31 cellular contexts compared by ENCODE assay signal in the genomic region with DNA sequence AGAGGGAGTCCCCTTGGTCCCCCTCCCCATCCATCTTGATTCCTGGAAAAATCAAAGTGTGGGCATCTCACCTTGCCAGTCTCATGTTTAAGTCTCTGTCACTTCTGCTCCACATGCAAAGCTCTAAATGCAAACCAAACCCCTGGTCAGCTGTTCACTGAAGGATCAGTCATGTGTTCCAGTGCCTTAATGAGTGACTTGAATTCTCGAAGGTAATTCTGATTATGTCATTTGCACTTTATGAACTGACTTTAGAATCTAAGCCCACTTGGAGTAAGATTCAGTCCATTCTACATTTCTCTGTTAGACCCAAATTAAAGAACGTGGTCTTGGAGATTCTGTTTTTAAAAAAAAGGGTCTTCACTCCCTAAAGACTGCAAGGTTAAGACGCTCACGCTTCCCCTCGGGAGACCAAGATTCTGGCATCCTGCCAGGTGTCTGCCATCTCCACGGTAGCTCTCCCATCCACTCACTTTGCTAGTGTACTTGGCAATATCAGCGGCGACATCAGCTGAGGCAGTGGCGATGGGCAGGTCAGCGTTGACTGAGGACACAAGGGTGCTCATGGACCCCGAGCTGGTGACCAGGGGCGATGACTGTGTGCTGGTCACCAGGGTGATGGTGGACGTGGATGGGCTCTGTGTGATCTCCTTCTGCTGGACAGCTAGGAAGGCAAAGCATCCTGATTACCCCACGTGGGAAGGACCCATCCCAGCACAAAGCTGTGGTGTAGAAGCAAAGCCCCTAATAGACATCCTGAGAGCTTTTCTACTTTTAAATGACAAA.
DNase-seq lines count a peak whose midpoint lies in the region; ATAC-seq, FAIRE-seq and TF ChIP-seq lines count a peak whose summit lies in the region.
"Had no signal": no experiment of that assay in that cellular context is flagged by ENCODE, and none has a peak within 500 bp of the region (broad histone marks: within the 10 kb centered on the region; RNA-seq: fewer than 3 reads in every experiment).

No MANE protein-coding gene starts in this region.

- TF ChIP-seq RAD21 in HepG2 (CRISPR knock-in tag; IDR thresholded peaks at IDR 0.05) (no peak), K562 (CRISPR knock-in tag; conservative IDR thresholded peaks at IDR 0.05 in 1 of 2, IDR thresholded peaks at IDR 0.05 in 1 of 2) (no peak)

- TF ChIP-seq CTCF in HepG2 (CRISPR knock-in tag; IDR thresholded peaks at IDR 0.05) (no peak), right lobe of liver (IDR thresholded peaks at IDR 0.05) (no peak), K562 (IDR thresholded peaks at IDR 0.05 in 2 of 3, conservative IDR thresholded peaks at IDR 0.05 in 1 of 3; ENCODE audit: insufficient read depth in 2 of 3, low read depth in 1 of 3, low read length in 3 of 3) (no peak)

- H3K9ac ChIP-seq in HepG2 (ENCODE audit: insufficient read depth, low read depth, low read length) (no peak overlapping the region), K562 (ENCODE audit: insufficient read depth in 1 of 2, low read depth in 2 of 2, low read length in 2 of 2) (no peak overlapping the region)

- DNase-seq in NCI-H2227 (lab: John Stamatoyannopoulos, UW; ENCODE audit: unreplicated experiment) (peak; percentile 10), NCI-H2227 treated with DMSO at 0.1 percent for 48 hours (lab: John Stamatoyannopoulos, UW) (no peak), HepG2 (ENCODE audit: low spot score) (no peak), right lobe of liver (no peak), K562 (ENCODE audit: extremely low read depth in 1 of 4, low spot score in 3 of 4) (no peak), dedifferentiated amniotic fluid mesenchymal stem cell (ENCODE audit: extremely low spot score) (no peak), urothelium cell line (ENCODE audit: low spot score) (no peak)
- DNase-seq in effector memory CD4-positive, alpha-beta T cell: no peak
- DNase-seq: activated CD4-positive, alpha-beta T cell treated with anti-CD3 and anti-CD28 coated beads, Interleukin-2, amount 50 U/mL, for 4 hours; effector CD8-positive, alpha-beta T cell; EL; immature natural killer cell; KBM-7; left cardiac atrium; mammary epithelial cell; MG63; NCI-H1105 treated with DMSO at 0.1 percent for 48 hours; NCI-H1930; NCI-H446; NCI-H774; retina; RPMI8226; trophoblast cell had no signal

- H3K9me3 ChIP-seq in HepG2 (ENCODE audit: low read length): no peaks in the 10 kb centered on the region
- no peaks in the 10 kb centered on the region for H3K9me3 ChIP-seq in right lobe of liver
- no peaks in the 10 kb centered on the region for H3K9me3 ChIP-seq in K562 (replicated peaks; ENCODE audit: control insufficient read depth, insufficient read depth, low read depth, low read length)
- H3K9me3 ChIP-seq in effector memory CD4-positive, alpha-beta T cell (ENCODE audit: control insufficient read depth, low read length): no peaks in the 10 kb centered on the region
- H3K9me3 ChIP-seq: MG63, pancreas had no signal

- POLR2A ChIA-PET in HepG2 (lab: Yijun Ruan, JAX): interaction anchor here (1.0 to 1.3 kb wide), 2 partner anchors 121 to 123 kb away, joined by 3 to 5 read pairs; a partner anchor contains a TSS
- POLR2A ChIA-PET in K562 (lab: Yijun Ruan, JAX): interaction anchor here (0.6 to 1.6 kb wide), 4 partner anchors 9 to 678 kb away, joined by 3 to 5 read pairs (median 4); no protein-coding TSS in a partner anchor

- no peaks in the 10 kb centered on the region for H3K27me3 ChIP-seq in HepG2 (ENCODE audit: control insufficient read depth in 1 of 2, insufficient read depth in 2 of 2, low read length in 2 of 2)
- no peaks in the 10 kb centered on the region for H3K27me3 ChIP-seq in right lobe of liver
- no peaks in the 10 kb centered on the region for H3K27me3 ChIP-seq in K562 (ENCODE audit: control insufficient read depth in 2 of 2, insufficient read depth in 2 of 2, low read length in 2 of 2)
- no peaks in the 10 kb centered on the region for H3K27me3 ChIP-seq in effector memory CD4-positive, alpha-beta T cell (replicated peaks; ENCODE audit: control insufficient read depth, insufficient read depth, low read length, poor library complexity, severe bottlenecking)
- H3K27me3 ChIP-seq: MG63, pancreas had no signal

- H3K36me3 ChIP-seq in HepG2 (replicated peaks in 1 of 2; ENCODE audit: control insufficient read depth in 1 of 2, insufficient read depth in 2 of 2, low read length in 2 of 2): peaks cover 44 to 77% of the 10 kb centered on the region in 2 experiments
- H3K36me3 ChIP-seq in right lobe of liver: peaks cover 0 to 26% (median 10%) of the 10 kb centered on the region in 4 donors
- H3K36me3 ChIP-seq in K562 (ENCODE audit: control insufficient read depth, insufficient read depth, low read length): peaks cover 94% of the 10 kb centered on the region
- H3K36me3 ChIP-seq in effector memory CD4-positive, alpha-beta T cell (ENCODE audit: control insufficient read depth, insufficient read depth, low read length): peaks cover 68% of the 10 kb centered on the region

- H3K4me3 ChIP-seq in HepG2 (replicated peaks in 1 of 3; ENCODE audit: insufficient read depth in 1 of 3, low read depth in 2 of 3, low read length in 3 of 3) (no peak overlapping the region), right lobe of liver (no peak overlapping the region), K562 (no peak overlapping the region)
- H3K4me3 ChIP-seq in effector memory CD4-positive, alpha-beta T cell (ENCODE audit: insufficient read depth, low read depth, low read length, poor library complexity, severe bottlenecking): no peak overlapping the region
- H3K4me3 ChIP-seq: MG63, pancreas, skin epidermis had no signal

- H3K79me2 ChIP-seq in HepG2 (ENCODE audit: insufficient read depth, low read length) (peaks cover 7% of the 10 kb centered on the region), K562 (ENCODE audit: control insufficient read depth, insufficient read depth, low read length) (peaks cover 74% of the 10 kb centered on the region)

- H3K27ac ChIP-seq in HepG2 (ENCODE audit: extremely low read length, insufficient read depth, low read length): peak overlapping the region; percentile 7
- no peak overlapping the region for H3K27ac ChIP-seq in right lobe of liver
- no peak overlapping the region for H3K27ac ChIP-seq in K562 (ENCODE audit: extremely low read depth, low read depth, low read length)
- no peak overlapping the region for H3K27ac ChIP-seq in effector memory CD4-positive, alpha-beta T cell (ENCODE audit: insufficient read depth, low read length, poor library complexity, severe bottlenecking)
- H3K27ac ChIP-seq: pancreas, skin epidermis had no signal

- TF ChIP-seq EP300 in HepG2 (IDR thresholded peaks at IDR 0.05; ENCODE audit: low read depth in 2 of 2, low read length in 2 of 2) (no peak), HepG2 (CRISPR knock-in tag; IDR thresholded peaks at IDR 0.05; ENCODE audit: borderline replicate concordance) (no peak), K562 (IDR thresholded peaks at IDR 0.05; ENCODE audit: low read length) (no peak)

- 95% methylated on average over 14 of the region's 14 CpGs for WGBS in HepG2 (ENCODE audit: low lambda C conversion rate)
- 81% methylated on average over 6 of the region's 14 CpGs for WGBS in right lobe of liver (ENCODE audit: insufficient coverage, low coverage, low lambda C conversion rate, missing lambda C conversion rate)
- 88% methylated on average over 14 of the region's 14 CpGs for WGBS in K562 (ENCODE audit: insufficient coverage, low coverage, missing lambda C conversion rate)

- TF ChIP-seq POLR2A in HepG2 (IDR thresholded peaks at IDR 0.05; ENCODE audit: insufficient read depth in 1 of 2, low read depth in 2 of 2, low read length in 2 of 2): peak in 1 of 2 experiments; percentile 36; a peak in 1 of 4 replicates
- TF ChIP-seq POLR2A in right lobe of liver (IDR thresholded peaks at IDR 0.05): no peak
- TF ChIP-seq POLR2A in K562 (conservative IDR thresholded peaks at IDR 0.05): 0 out of 2 replicates have a peak, but pooled peaks have one; percentile 16

- ATAC-seq in HepG2 (no peak), right lobe of liver (no peak), K562 (no peak)
- ATAC-seq: activated CD4-positive, CD25-positive, alpha-beta regulatory T cell treated with anti-CD3 and anti-CD28 coated beads, Interleukin-2, amount 50 U/mL, for 24 hours; pancreas; stimulated activated memory B cell treated with anti-CD40 and anti-IgM and Interleukin-4, amounts not matched to agents 10 μg/mL and 1 μg/mL and 100 μg/mL, for 72 hours had no signal

- FAIRE-seq in HepG2 (lab: Jason Lieb, UNC) (peak; percentile 39), K562 (lab: Jason Lieb, UNC) (no peak), urothelium cell line (lab: Jason Lieb, UNC) (no peak)
- FAIRE-seq: bronchial epithelial cell, colon, GM12891, H54, pancreas had no signal

- in situ Hi-C loops in HepG2 (cut with HindIII; ENCODE audit: extremely low pct_ligation_motif_present, low pct_unique_long_range_greater_than_20kb) (no loop called here), K562 (cut with MboI) (no loop called here)

- H4K20me1 ChIP-seq in HepG2 (ENCODE audit: insufficient read depth, low read length) (peaks cover 71% of the 10 kb centered on the region), K562 (replicated peaks; ENCODE audit: control insufficient read depth, insufficient read depth, low read length) (peaks cover 10% of the 10 kb centered on the region; the same call in 1 of the 2 replicates)

- BruUV-seq in HepG2 (replicated peaks; lab: Mats Ljungman, UMichigan) (no TSS peak), K562 (replicated peaks; lab: Mats Ljungman, UMichigan) (no TSS peak)

- H3K4me1 ChIP-seq in HepG2 (ENCODE audit: insufficient read depth, low read length) (peaks cover 60% of the 10 kb centered on the region), right lobe of liver (peaks cover 0 to 31% (median 0%) of the 10 kb centered on the region in 4 donors), K562 (replicated peaks in 1 of 2; ENCODE audit: control insufficient read depth in 2 of 2, insufficient read depth in 2 of 2, low read length in 2 of 2) (no peaks in the 10 kb centered on the region)
- H3K4me1 ChIP-seq in effector memory CD4-positive, alpha-beta T cell (ENCODE audit: control insufficient read depth, insufficient read depth, low read length, poor library complexity, severe bottlenecking): no peaks in the 10 kb centered on the region
- H3K4me1 ChIP-seq: pancreas had no signal

- no peaks in the 10 kb centered on the region for H3K9me1 ChIP-seq in K562 (ENCODE audit: control insufficient read depth, insufficient read depth, low read length)

- no peak overlapping the region for H2AFZ ChIP-seq in HepG2 (ENCODE audit: low read length)
- H2AFZ ChIP-seq in K562 (ENCODE audit: low read depth, low read length): no peak overlapping the region

- CTCF ChIA-PET in HepG2 (lab: Yijun Ruan, JAX; ENCODE audit: low intra/inter-chr PET ratio, low total read pairs): no interaction called here
- CTCF ChIA-PET in K562 (lab: Yijun Ruan, JAX; ENCODE audit: low intra/inter-chr PET ratio): interaction anchor here (0.7 kb wide), 1 partner anchor 27 kb away, joined by 3 read pairs; no protein-coding TSS in a partner anchor

- intact Hi-C loops in HepG2 (cut with micrococcal nuclease; ENCODE audit: unreplicated experiment): no loop called here
- intact Hi-C loops in right lobe of liver (cut with DNase I): no loop called here
- intact Hi-C loops in K562 (cut with micrococcal nuclease): no loop called here

- H3K4me2 ChIP-seq in HepG2 (ENCODE audit: low read depth, low read length) (no peak overlapping the region), K562 (ENCODE audit: insufficient read depth, low read length) (no peak overlapping the region)

TF ChIP-seq in K562, 482 proteins besides CTCF, POLR2A, EP300 and RAD21 (continues in another document):
- peak; percentile 89 for TF ChIP-seq NFIX (CRISPR knock-in tag; IDR thresholded peaks at IDR 0.05; ENCODE audit: low read depth)
